ENCODE assay signal across 8 cellular contexts in genomic region chr14:21241218-21241819, GRCh38. TPM values are rescaled to one million over a fixed set of nuclear protein-coding genes. Genes with fewer than 3 reads are reported as not detected.
DNase-seq lines count a peak whose midpoint lies in the region; ATAC-seq and TF ChIP-seq lines count a peak whose summit lies in the region.

No MANE protein-coding gene starts in this region.

- H2AFZ ChIP-seq in DND-41 (ENCODE audit: low read depth, low read length): no peak overlapping the region

- no peaks in the 10 kb centered on the region for H3K27me3 ChIP-seq in DND-41 (ENCODE audit: insufficient read depth, low read length, poor library complexity)

- no peak overlapping the region for H3K4me2 ChIP-seq in DND-41 (ENCODE audit: insufficient read depth, low read length)

- no peak for ATAC-seq in DND-41 (ENCODE audit: insufficient read depth, low read depth)
- no peak for ATAC-seq in natural killer cell treated with Interleukin-12 subunit alpha and Interleukin-12 subunit beta and Interleukin-15 and Interleukin-18, amount 100 ng/mL, for 72 hours
- no peak for ATAC-seq in GM19324 (IDR thresholded peaks at IDR 0.05; ENCODE audit: low FRiP score, unreplicated experiment)
- no peak for ATAC-seq in GM19035 (IDR thresholded peaks at IDR 0.05; ENCODE audit: unreplicated experiment)

- no peak overlapping the region for H3K27ac ChIP-seq in DND-41 (ENCODE audit: low read length)

- H3K36me3 ChIP-seq in DND-41 (ENCODE audit: insufficient read depth, low read length): peaks cover 94% of the 10 kb centered on the region

- DNase-seq in DND-41: no peak
- no peak for DNase-seq in natural killer cell treated with Interleukin-12 subunit alpha and Interleukin-12 subunit beta and Interleukin-15 and Interleukin-18, amount 100 ng/mL, for 72 hours (ENCODE audit: low spot score)
- no peak for DNase-seq in stimulated activated CD4-positive, alpha-beta T cell treated with anti-CD3 and anti-CD28 coated beads, Interleukin-4, amount 100 ng/mL, for 4 hours
- no peak for DNase-seq in OCI-M2 (lab: John Stamatoyannopoulos, UW; ENCODE audit: unreplicated experiment)

- peaks cover 7% of the 10 kb centered on the region; the same call in 1 of the 2 replicates for H3K4me1 ChIP-seq in DND-41 (ENCODE audit: insufficient read depth, low read length)

- no peak overlapping the region for H3K4me3 ChIP-seq in DND-41 (ENCODE audit: low read depth in 1 of 2, low read length in 2 of 2)

- peaks cover 76% of the 10 kb centered on the region for H3K36me3 Mint-ChIP-seq in brain
- peaks cover 21% of the 10 kb centered on the region for H3K36me3 Mint-ChIP-seq in natural killer cell treated with Interleukin-12 subunit alpha and Interleukin-12 subunit beta and Interleukin-15 and Interleukin-18, amount 100 ng/mL, for 72 hours

- no peak overlapping the region for H3K9ac ChIP-seq in DND-41 (ENCODE audit: low read depth, low read length)

- no peaks in the 10 kb centered on the region for H3K9me3 Mint-ChIP-seq in brain
- H3K9me3 Mint-ChIP-seq in natural killer cell treated with Interleukin-12 subunit alpha and Interleukin-12 subunit beta and Interleukin-15 and Interleukin-18, amount 100 ng/mL, for 72 hours: no peaks in the 10 kb centered on the region

- H3K9me3 ChIP-seq in DND-41 (ENCODE audit: insufficient read depth, low read length, severe bottlenecking): no peaks in the 10 kb centered on the region

- H4K20me1 ChIP-seq in DND-41 (ENCODE audit: insufficient read depth, low read length): peaks cover 98% of the 10 kb centered on the region

- H3K4me1 Mint-ChIP-seq in brain: peaks cover 71% of the 10 kb centered on the region
- peaks cover 57 to 63% of the 10 kb centered on the region in 2 donors for H3K4me1 Mint-ChIP-seq in natural killer cell treated with Interleukin-12 subunit alpha and Interleukin-12 subunit beta and Interleukin-15 and Interleukin-18, amount 100 ng/mL, for 72 hours (ENCODE audit: low read depth in 2 of 2)

- no peak overlapping the region for H3K4me3 Mint-ChIP-seq in brain
- H3K4me3 Mint-ChIP-seq in natural killer cell treated with Interleukin-12 subunit alpha and Interleukin-12 subunit beta and Interleukin-15 and Interleukin-18, amount 100 ng/mL, for 72 hours: peak overlapping the region; percentile 11

- H3K27me3 Mint-ChIP-seq in brain: no peaks in the 10 kb centered on the region
- no peaks in the 10 kb centered on the region for H3K27me3 Mint-ChIP-seq in natural killer cell treated with Interleukin-12 subunit alpha and Interleukin-12 subunit beta and Interleukin-15 and Interleukin-18, amount 100 ng/mL, for 72 hours

- TF ChIP-seq CTCF in DND-41 (IDR thresholded peaks at IDR 0.05; ENCODE audit: borderline replicate concordance, extremely low read depth, low read length, poor library complexity, severe bottlenecking) (peak; percentile 60), LNCAP (IDR thresholded peaks at IDR 0.05) (peak; percentile 52), brain (conservative IDR thresholded peaks at IDR 0.05) (peak; percentile 49 to 55)

- peaks cover 100% of the 10 kb centered on the region for H3K79me2 ChIP-seq in DND-41 (ENCODE audit: insufficient read depth, low read length)

- H3K27ac Mint-ChIP-seq in brain: peak overlapping the region in 1 of 5 experiments; percentile 16
- H3K27ac Mint-ChIP-seq in natural killer cell treated with Interleukin-12 subunit alpha and Interleukin-12 subunit beta and Interleukin-15 and Interleukin-18, amount 100 ng/mL, for 72 hours: peak overlapping the region; percentile 57 to 83

RNA-seq across cellular contexts. Expression of gene HNRNPC, which starts 27.9 kb away (rescaled TPM):
- 735 TPM for polyA plus RNA-seq in brain (ENCODE audit: insufficient read depth, low read depth, low replicate concordance)
- total RNA-seq in natural killer cell treated with Interleukin-12 subunit alpha and Interleukin-12 subunit beta and Interleukin-15 and Interleukin-18, amount 100 ng/mL, for 72 hours: 100 to 1,000 TPM; 834 to 917 TPM

RNA-seq across cellular contexts. Expression of gene RPGRIP1, which starts 38.6 kb away (rescaled TPM):
- polyA plus RNA-seq in brain (ENCODE audit: insufficient read depth, low read depth, low replicate concordance): not detected
- total RNA-seq in natural killer cell treated with Interleukin-12 subunit alpha and Interleukin-12 subunit beta and Interleukin-15 and Interleukin-18, amount 100 ng/mL, for 72 hours: under 1 TPM in 1 of 2 donors, not detected in 1; 0.17 TPM
